Comparison of ENCODE assay signal across 19 cellular contexts in genomic region chr11:11669447-11669846, GRCh38.
A peak's percentile ranks its signal among the peaks of the same experiment; 100 is the strongest.
DNase-seq lines count a peak whose midpoint lies in the region; ATAC-seq and TF ChIP-seq lines count a peak whose summit lies in the region.
"Had no signal": no experiment of that assay in that cellular context is flagged by ENCODE, and none has a peak within 500 bp of the region (broad histone marks: within the 10 kb centered on the region; RNA-seq: fewer than 3 reads in every experiment).

No MANE protein-coding gene starts in this region.

- H3K4me1 ChIP-seq in HEK293 (ENCODE audit: control insufficient read depth, insufficient read depth, low read length) (no peaks in the 10 kb centered on the region), muscle layer of colon (ENCODE audit: insufficient read depth, low read length) (peaks cover 47% of the 10 kb centered on the region)
- H3K4me1 ChIP-seq: BE2C had no signal

- DNase-seq in ELF-1 (ENCODE audit: low read depth, low spot score) (peak; percentile 8), cerebellar cortex (ENCODE audit: low spot score) (peak; percentile 76), brain microvascular endothelial cell (no peak), KG1 (lab: John Stamatoyannopoulos, UW) (no peak)
- DNase-seq in activated CD8-positive, alpha-beta memory T cell treated with anti-CD3 and anti-CD28 coated beads, Interleukin-2, amount 50 U/mL, for 48 hours = no peak
- DNase-seq: BE2C; CD4-positive, alpha-beta memory T cell; DMS79 treated with DMSO at 0.1 percent for 48 hours; GF-D8; Karpas-422; MM.1S; NCI-H1105; NCI-H2081; NCI-H526; SHP77 treated with DMSO at 0.1 percent for 48 hours had no signal

- CTCF ChIA-PET in HEK293 (lab: Yijun Ruan, JAX) = interaction anchor here (0.6 to 0.8 kb wide), 2 partner anchors 512 to 735 kb away, joined by 3 to 4 read pairs; no protein-coding TSS in a partner anchor

- in situ Hi-C loops in brain microvascular endothelial cell (cut with HindIII; ENCODE audit: low pct_ligation_motif_present, low sequenced_read_pairs) = no loop called here

- no peaks in the 10 kb centered on the region for H3K27me3 ChIP-seq in muscle layer of colon (ENCODE audit: control insufficient read depth in 1 of 2, insufficient read depth in 2 of 2, low read length in 2 of 2)
- H3K27me3 ChIP-seq in brain microvascular endothelial cell (replicated peaks) = no peaks in the 10 kb centered on the region
- H3K27me3 ChIP-seq: BE2C had no signal

- H3K9me3 ChIP-seq in HEK293 (ENCODE audit: control insufficient read depth, insufficient read depth, low read depth, low read length) = no peaks in the 10 kb centered on the region
- H3K9me3 ChIP-seq in muscle layer of colon (ENCODE audit: low read length) = no peaks in the 10 kb centered on the region
- H3K9me3 ChIP-seq: BE2C had no signal

- no peak for ATAC-seq in GM21529 (IDR thresholded peaks at IDR 0.05; ENCODE audit: unreplicated experiment)
- ATAC-seq: HepG2 had no signal

- POLR2A ChIA-PET in HEK293 (lab: Yijun Ruan, JAX) = no interaction called here

- no peak overlapping the region for H3K9ac ChIP-seq in muscle layer of colon (ENCODE audit: low read length)

- H3K27ac ChIP-seq in HEK293 (ENCODE audit: extremely low read depth, low read depth, low read length) (no peak overlapping the region), muscle layer of colon (ENCODE audit: low read depth, low read length) (peak overlapping the region; percentile 61), brain microvascular endothelial cell (no peak overlapping the region)

- H3K36me3 ChIP-seq in HEK293 (ENCODE audit: control insufficient read depth in 2 of 2, insufficient read depth in 1 of 2, low read length in 2 of 2) (no peaks in the 10 kb centered on the region), muscle layer of colon (ENCODE audit: insufficient read depth, low read length) (no peaks in the 10 kb centered on the region), brain microvascular endothelial cell (replicated peaks) (no peaks in the 10 kb centered on the region)
- H3K36me3 ChIP-seq: BE2C had no signal

- H3K4me3 ChIP-seq in HEK293 (ENCODE audit: low read depth, low read length) (no peak overlapping the region), muscle layer of colon (ENCODE audit: low read depth in 1 of 2, low read length in 2 of 2) (no peak overlapping the region), brain microvascular endothelial cell (ENCODE audit: low read depth, low read length) (no peak overlapping the region)

- no peak for TF ChIP-seq CTCF in HEK293 (tag by site-specific recombination; IDR thresholded peaks at IDR 0.05)
- TF ChIP-seq CTCF in brain microvascular endothelial cell (IDR thresholded peaks at IDR 0.05; ENCODE audit: low read depth, low read length, missing control alignments) = no peak

TF ChIP-seq in HEK293, 187 proteins besides CTCF, POLR2A, EP300 and RAD21:
- TF ChIP-seq FEZF1 (tag by site-specific recombination; IDR thresholded peaks at IDR 0.05) = peak; percentile 47
- no peak for TF ChIP-seq ZNF362 (tag by site-specific recombination; IDR thresholded peaks at IDR 0.05)
- TF ChIP-seq GLIS1 (tag by site-specific recombination; IDR thresholded peaks at IDR 0.05) = peak; percentile 17; the same call in 1 of the 2 replicates
- TF ChIP-seq ZIC2 (tag by site-specific recombination; IDR thresholded peaks at IDR 0.05) = peak; percentile 48; the same call in 1 of the 2 replicates
- no peak for TF ChIP-seq ZNF366 (tag by site-specific recombination; conservative IDR thresholded peaks at IDR 0.05)

Comparison
In these comparisons a context has a peak if more than half of its experiments do, and no peak if none do; other contexts are left out.
1. DNase-seq: peak in ELF-1 (single experiment) and cerebellar cortex (single experiment); none in brain microvascular endothelial cell (single experiment), KG1 (single experiment) and activated CD8-positive, alpha-beta memory T cell treated with anti-CD3 and anti-CD28 coated beads, Interleukin-2, amount 50 U/mL, for 48 hours (single experiment).